Comparison of ENCODE assay signal across 18 cellular contexts in the genomic region with DNA sequence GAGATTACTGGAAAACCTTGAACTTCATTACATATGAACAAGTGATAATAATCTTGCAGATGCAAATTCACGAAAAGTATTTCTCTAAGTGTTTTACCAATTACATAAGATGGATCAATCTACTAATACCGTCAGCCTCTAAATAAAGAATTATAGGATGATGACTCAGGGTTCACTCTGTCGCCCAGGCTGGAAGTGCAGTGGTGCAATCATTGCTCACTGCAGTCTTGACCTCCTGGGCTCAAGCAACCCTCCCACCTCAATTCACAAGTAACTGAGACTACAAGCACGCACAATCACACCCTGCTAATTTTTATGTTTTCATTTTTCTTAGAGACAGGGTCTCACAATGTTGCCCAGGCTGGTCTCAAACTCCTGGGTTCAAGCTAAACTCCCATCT. TPM values are rescaled to one million over a fixed set of nuclear protein-coding genes. Genes with fewer than 3 reads are reported as not detected.
DNase-seq lines count a peak whose midpoint lies in the region; ATAC-seq, FAIRE-seq and TF ChIP-seq lines count a peak whose summit lies in the region.
"Had no signal": no experiment of that assay in that cellular context is flagged by ENCODE, and none has a peak within 500 bp of the region (broad histone marks: within the 10 kb centered on the region; RNA-seq: fewer than 3 reads in every experiment).

No MANE protein-coding gene starts in this region.

- no peaks in the 10 kb centered on the region for H3K4me1 Mint-ChIP-seq in nephron progenitor cell

- TF ChIP-seq CTCF in bronchial epithelial cell (IDR thresholded peaks at IDR 0.05; ENCODE audit: insufficient read depth, low read length, severe bottlenecking) (no peak), nephron progenitor cell (IDR thresholded peaks at IDR 0.05) (no peak), body of pancreas (IDR thresholded peaks at IDR 0.05) (no peak)

- H3K9me2 ChIP-seq in GM23248 (ENCODE audit: insufficient read depth), result no peaks in the 10 kb centered on the region

- peaks cover 68% of the 10 kb centered on the region for H3K36me3 ChIP-seq in GM23248 (ENCODE audit: low read depth)
- peaks cover 3% of the 10 kb centered on the region for H3K36me3 ChIP-seq in bronchial epithelial cell (ENCODE audit: control insufficient read depth, insufficient read depth, low read length)
- H3K36me3 ChIP-seq in body of pancreas (replicated peaks in 1 of 2; ENCODE audit: insufficient read depth in 1 of 2, low read depth in 2 of 2), result peaks cover 5 to 28% of the 10 kb centered on the region in 2 donors

- no peak overlapping the region for H3K27ac ChIP-seq in GM23248
- H3K27ac ChIP-seq in body of pancreas, result no peak overlapping the region
- H3K27ac ChIP-seq: hepatocyte had no signal

- 0 out of 2 replicates have a peak, but pooled peaks cover 9% of the 10 kb centered on the region for H3F3A ChIP-seq in GM23248 (ENCODE audit: insufficient read depth)

- no peak overlapping the region for H3K4me3 Mint-ChIP-seq in nephron progenitor cell

- peaks cover 69% of the 10 kb centered on the region for H3K36me3 Mint-ChIP-seq in nephron progenitor cell (ENCODE audit: low read depth)

- no peak overlapping the region for H3K4me2 ChIP-seq in GM23248 (ENCODE audit: unreplicated experiment)
- H3K4me2 ChIP-seq: hepatocyte had no signal

- no peaks in the 10 kb centered on the region for H3K9me3 ChIP-seq in GM23248 (ENCODE audit: low read depth)
- H3K9me3 ChIP-seq in body of pancreas, result no peaks in the 10 kb centered on the region

- no peak for FAIRE-seq in bronchial epithelial cell (lab: Jason Lieb, UNC)

- H3K4me1 ChIP-seq in GM23248 (ENCODE audit: insufficient read depth), result peaks cover 9% of the 10 kb centered on the region
- no peaks in the 10 kb centered on the region for H3K4me1 ChIP-seq in body of pancreas

- no peak overlapping the region for H2AFZ ChIP-seq in GM23248
- H2AFZ ChIP-seq: hepatocyte had no signal

- H3K79me2 ChIP-seq in GM23248 (ENCODE audit: insufficient read depth), result no peaks in the 10 kb centered on the region
- H3K79me2 ChIP-seq: hepatocyte had no signal

- no peak overlapping the region for H3K27ac Mint-ChIP-seq in nephron progenitor cell

- DNase-seq in GM23248, result peak; percentile 64
- DNase-seq in NOMO-1 treated with DMSO at 0.1 percent for 48 hours (lab: John Stamatoyannopoulos, UW; ENCODE audit: unreplicated experiment), result peak; percentile 60
- DNase-seq in bronchial epithelial cell (ENCODE audit: low read depth), result peak; percentile 68
- DNase-seq in left lobe of liver (ENCODE audit: low spot score), result no peak
- no peak for DNase-seq in nephron progenitor cell
- DNase-seq in NCI-H2081 (lab: John Stamatoyannopoulos, UW), result no peak
- DNase-seq in body of pancreas, result no peak
- no peak for DNase-seq in NCI-H748 (lab: John Stamatoyannopoulos, UW; ENCODE audit: unreplicated experiment)
- DNase-seq: activated CD8-positive, alpha-beta memory T cell treated with anti-CD3 and anti-CD28 coated beads for 24 hours; anterior cingulate cortex; erythroblast; Kasumi-1; NCI-H187 treated with DMSO at 0.1 percent for 48 hours; NCI-H524 treated with DMSO at 0.1 percent for 48 hours; stimulated activated CD4-positive, alpha-beta T cell treated with anti-CD3 and anti-CD28 coated beads, Interleukin-12 subunit alpha, Interleukin-12 subunit beta, amount 100 ng/mL, for 4 hours; stimulated activated naive CD8-positive, alpha-beta T cell treated with anti-CD3 and anti-CD28 coated beads, Interleukin-15, Interleukin-2, amounts not matched to agents 100 U/mL and 50 U/mL, for 24 hours had no signal

- intact Hi-C loops in body of pancreas (cut with DNase I), result no loop called here

- H3K27me3 ChIP-seq in GM23248 (replicated peaks; ENCODE audit: insufficient read depth) (no peaks in the 10 kb centered on the region), bronchial epithelial cell (ENCODE audit: control insufficient read depth, insufficient read depth, low read length) (no peaks in the 10 kb centered on the region), body of pancreas (no peaks in the 10 kb centered on the region)
- H3K27me3 ChIP-seq: hepatocyte had no signal

- WGBS in GM23248 (ENCODE audit: low coverage in 1 of 2, low lambda C conversion rate in 2 of 2, missing lambda C conversion rate in 2 of 2), 2 experiments, result 56 to 59% methylated on average over 4 of the region's 4 CpGs
- WGBS in body of pancreas, 2 donors, result 79 to 82% methylated on average over 4 of the region's 4 CpGs

- peak; percentile 37 for ATAC-seq in left lobe of liver
- ATAC-seq in body of pancreas, result no peak
- ATAC-seq: Panc1; stimulated activated naive CD8-positive, alpha-beta T cell treated with anti-CD3 and anti-CD28 coated beads, Interleukin-15, Interleukin-2, amounts not matched to agents 100 U/mL and 50 U/mL, for 24 hours had no signal

- H3K9me3 Mint-ChIP-seq in nephron progenitor cell, result no peaks in the 10 kb centered on the region

- no peaks in the 10 kb centered on the region for H3K27me3 Mint-ChIP-seq in nephron progenitor cell (ENCODE audit: low read depth, poor library complexity)

- H3K4me3 ChIP-seq in GM23248, result no peak overlapping the region
- no peak overlapping the region for H3K4me3 ChIP-seq in bronchial epithelial cell (ENCODE audit: low read depth, low read length)
- no peak overlapping the region for H3K4me3 ChIP-seq in body of pancreas
- H3K4me3 ChIP-seq: hepatocyte had no signal

- TF ChIP-seq POLR2A in body of pancreas (IDR thresholded peaks at IDR 0.05), result no peak

- in situ Hi-C loops in GM23248 (cut with MboI), result no loop called here

- H3K9ac ChIP-seq in GM23248, result no peak overlapping the region

- H4K20me1 ChIP-seq in GM23248 (ENCODE audit: insufficient read depth), result no peaks in the 10 kb centered on the region

RNA-seq across cellular contexts. Expression of gene CHD1, which starts 56.1 kb away (rescaled TPM):
- 24.3 and 28.1 TPM in 2 replicates for total RNA-seq in GM23248 (2014; rRNA removed; shearing (Covaris generic))
- 8.3 and 11.1 TPM in 2 replicates for polyA plus RNA-seq in GM23248 (2016; fragmentation: Nextera tagmentation; extraction: Ambion mirVana)
- total RNA-seq in bronchial epithelial cell (42.0 and 50.5 TPM in 2 replicates), left lobe of liver (9.8 TPM), body of pancreas (10 to 100 TPM; 29.7 to 40.0 TPM)

Comparison
In these comparisons a context has a peak if more than half of its experiments do, and no peak if none do; other contexts are left out.
1. DNase-seq: peak in GM23248 (single experiment), NOMO-1 treated with DMSO at 0.1 percent for 48 hours (single experiment) and bronchial epithelial cell (single experiment); none in left lobe of liver (single experiment), nephron progenitor cell (single experiment), NCI-H2081 (0 of 2), body of pancreas (0 of 4) and NCI-H748 (single experiment).